In the genomic region with DNA sequence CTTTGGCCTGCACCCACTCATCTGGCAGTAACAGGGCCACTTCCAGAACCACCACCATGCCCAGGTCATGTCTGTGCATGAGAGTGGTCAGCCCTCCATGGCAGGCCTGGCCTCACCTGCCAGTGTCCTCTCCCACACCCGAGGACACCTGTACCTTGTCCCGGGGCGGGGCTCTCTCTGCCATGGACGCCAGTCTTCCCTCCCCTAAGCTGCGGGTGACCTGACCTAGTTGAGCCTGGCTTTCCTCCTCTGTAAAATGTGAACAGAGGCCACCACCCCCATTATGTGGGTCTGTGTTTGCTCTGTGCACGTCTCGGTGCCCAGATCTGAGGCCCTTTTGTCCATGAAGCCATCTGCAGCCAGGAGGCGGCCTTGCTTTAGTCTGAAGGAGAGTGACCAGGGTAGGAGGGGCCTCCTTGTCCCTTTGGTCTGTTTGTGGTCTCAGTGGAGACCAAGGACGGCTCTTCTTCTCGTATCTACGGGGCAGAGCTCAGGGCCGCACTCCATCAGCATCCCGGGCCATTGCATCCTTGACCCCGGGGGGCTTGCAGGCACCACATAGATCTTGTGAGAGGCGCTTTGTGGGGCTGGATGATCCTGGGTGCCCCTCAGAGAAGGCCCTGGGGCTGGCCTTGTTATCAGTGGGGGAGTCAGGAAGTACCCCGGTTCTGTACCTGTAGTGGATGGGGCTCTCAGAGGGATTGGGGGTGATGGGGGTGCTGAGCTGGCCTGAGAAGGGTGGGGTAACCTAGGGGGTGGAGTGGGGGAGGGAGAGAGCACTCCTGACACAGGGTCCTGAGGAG, we compare ENCODE assay signal across 20 cellular contexts.
DNase-seq lines count a peak whose midpoint lies in the region; ATAC-seq, FAIRE-seq and TF ChIP-seq lines count a peak whose summit lies in the region.
"Had no signal": no experiment of that assay in that cellular context is flagged by ENCODE, and none has a peak within 500 bp of the region (broad histone marks: within the 10 kb centered on the region; RNA-seq: fewer than 3 reads in every experiment).

No MANE protein-coding gene starts in this region.

- 60% methylated on average over 10 of the region's 16 CpGs for WGBS in SK-N-SH (ENCODE audit: low lambda C conversion rate)
- 67% methylated on average over 5 of the region's 16 CpGs for WGBS in HepG2 (ENCODE audit: low lambda C conversion rate)
- WGBS in spleen, 5 donors, result 82 to 96% (median 87%) methylated on average over 16 of the region's 16 CpGs
- 93 to 98% methylated on average over 16 of the region's 16 CpGs for WGBS in upper lobe of left lung, 2 donors

- in situ Hi-C loops in HepG2 (cut with HindIII; ENCODE audit: extremely low pct_ligation_motif_present, low pct_unique_long_range_greater_than_20kb), result no loop called here

- no peaks in the 10 kb centered on the region for H3K9me3 ChIP-seq in SK-N-SH
- H3K9me3 ChIP-seq in HepG2 (ENCODE audit: low read length), result no peaks in the 10 kb centered on the region
- H3K9me3 ChIP-seq in spleen, result no peaks in the 10 kb centered on the region
- no peaks in the 10 kb centered on the region for H3K9me3 ChIP-seq in upper lobe of left lung

- H3K4me1 Mint-ChIP-seq in dendritic cell treated with granulocyte-macrophage colony-stimulating factor and Interleukin-4, amounts not matched to agents 40 ng/mL and 50 ng/mL, for 4 days (ENCODE audit: low read depth), result peaks cover 40% of the 10 kb centered on the region
- H3K4me1 Mint-ChIP-seq in immature natural killer cell, result peaks cover 0 to 2% of the 10 kb centered on the region in 2 donors
- H3K4me1 Mint-ChIP-seq: activated T-helper 17 cell treated with anti-CD3 and anti-CD28 coated beads, Interleukin-2, amount 50 U/mL, for 72 hours had no signal

- no peaks in the 10 kb centered on the region for H3K9me3 Mint-ChIP-seq in dendritic cell treated with granulocyte-macrophage colony-stimulating factor and Interleukin-4, amounts not matched to agents 40 ng/mL and 50 ng/mL, for 4 days
- no peaks in the 10 kb centered on the region for H3K9me3 Mint-ChIP-seq in immature natural killer cell
- H3K9me3 Mint-ChIP-seq: activated T-helper 17 cell treated with anti-CD3 and anti-CD28 coated beads, Interleukin-2, amount 50 U/mL, for 72 hours; CD4-positive, CD25-positive, alpha-beta regulatory T cell; neural crest cell had no signal

- POLR2A ChIA-PET in SK-N-SH (lab: Yijun Ruan, JAX) (interaction anchor here (0.7 to 0.9 kb wide), 2 partner anchors 22 to 229 kb away, joined by 3 read pairs; no protein-coding TSS in a partner anchor), HepG2 (lab: Yijun Ruan, JAX) (interaction anchor here (0.8 to 1.4 kb wide), 2 partner anchors 11 to 164 kb away, joined by 3 to 8 read pairs; no protein-coding TSS in a partner anchor)

- peak; percentile 22; the same call in 1 of the 2 replicates for TF ChIP-seq RAD21 in SK-N-SH (IDR thresholded peaks at IDR 0.05; ENCODE audit: low read length)
- no peak for TF ChIP-seq RAD21 in HepG2 (CRISPR knock-in tag; IDR thresholded peaks at IDR 0.05)

- FAIRE-seq in HepG2 (lab: Jason Lieb, UNC), result no peak

- H3K36me3 Mint-ChIP-seq in dendritic cell treated with granulocyte-macrophage colony-stimulating factor and Interleukin-4, amounts not matched to agents 40 ng/mL and 50 ng/mL, for 4 days (ENCODE audit: low read depth), result peaks cover 36% of the 10 kb centered on the region
- H3K36me3 Mint-ChIP-seq in immature natural killer cell, result no peaks in the 10 kb centered on the region

- no peaks in the 10 kb centered on the region for H3K27me3 ChIP-seq in SK-N-SH (ENCODE audit: insufficient read depth)
- peaks cover 0 to 2% of the 10 kb centered on the region in 2 experiments; a peak in 1 of 5 replicates for H3K27me3 ChIP-seq in HepG2 (ENCODE audit: control insufficient read depth in 1 of 2, insufficient read depth in 2 of 2, low read length in 2 of 2)
- H3K27me3 ChIP-seq in spleen (replicated peaks in 1 of 7), result no peaks in the 10 kb centered on the region
- H3K27me3 ChIP-seq in upper lobe of left lung, result no peaks in the 10 kb centered on the region

- TF ChIP-seq POLR2A in HepG2 (IDR thresholded peaks at IDR 0.05; ENCODE audit: insufficient read depth in 1 of 2, low read depth in 2 of 2, low read length in 2 of 2) (no peak), spleen (IDR thresholded peaks at IDR 0.05) (no peak), upper lobe of left lung (IDR thresholded peaks at IDR 0.05) (no peak)

- no peak for ATAC-seq in SK-N-SH treated with all-trans-retinoic acid at 6 μM for 48 hours
- no peak for ATAC-seq in HepG2
- no peak for ATAC-seq in upper lobe of left lung (ENCODE audit: low FRiP score in 2 of 2)
- ATAC-seq: activated CD8-positive, alpha-beta T cell treated with anti-CD3 and anti-CD28 coated beads, Interleukin-2, amount 10 ng/mL, durations not matched to agents 7 days and 5 days; activated T-helper 17 cell treated with anti-CD3 and anti-CD28 coated beads, Interleukin-2, amount 50 U/mL, for 72 hours had no signal

- H3K4me3 Mint-ChIP-seq in dendritic cell treated with granulocyte-macrophage colony-stimulating factor and Interleukin-4, amounts not matched to agents 40 ng/mL and 50 ng/mL, for 4 days, result no peak overlapping the region
- H3K4me3 Mint-ChIP-seq in immature natural killer cell, result no peak overlapping the region
- H3K4me3 Mint-ChIP-seq: activated CD8-positive, alpha-beta T cell treated with anti-CD3 and anti-CD28 coated beads, Interleukin-2, amount 10 ng/mL, durations not matched to agents 7 days and 5 days; activated T-helper 17 cell treated with anti-CD3 and anti-CD28 coated beads, Interleukin-2, amount 50 U/mL, for 72 hours; CD4-positive, CD25-positive, alpha-beta regulatory T cell; neural crest cell had no signal

- H3K27ac Mint-ChIP-seq in dendritic cell treated with granulocyte-macrophage colony-stimulating factor and Interleukin-4, amounts not matched to agents 40 ng/mL and 50 ng/mL, for 4 days, result peak overlapping the region; percentile 82
- no peak overlapping the region for H3K27ac Mint-ChIP-seq in immature natural killer cell
- H3K27ac Mint-ChIP-seq: activated CD8-positive, alpha-beta T cell treated with anti-CD3 and anti-CD28 coated beads, Interleukin-2, amount 10 ng/mL, durations not matched to agents 7 days and 5 days had no signal

- H3K4me1 ChIP-seq in SK-N-SH (ENCODE audit: control insufficient read depth in 1 of 2, insufficient read depth in 2 of 2, low read depth in 1 of 2, low read length in 1 of 2) (peaks cover 0 to 10% of the 10 kb centered on the region in 2 experiments; a peak in 1 of 4 replicates), HepG2 (ENCODE audit: insufficient read depth, low read length) (peaks cover 73% of the 10 kb centered on the region), spleen (peaks cover 0 to 9% (median 0%) of the 10 kb centered on the region in 6 donors), upper lobe of left lung (no peaks in the 10 kb centered on the region)

- H3K27ac ChIP-seq in SK-N-SH (ENCODE audit: low read depth in 2 of 2, low read length in 1 of 2) (no peak overlapping the region), HepG2 (ENCODE audit: extremely low read length, insufficient read depth, low read length) (peak overlapping the region; percentile 20), spleen (no peak overlapping the region), upper lobe of left lung (no peak overlapping the region)
- H3K27ac ChIP-seq: 22Rv1, HL-60, PC-9, skin epidermis had no signal

- no peak overlapping the region for H3K4me2 ChIP-seq in SK-N-SH
- no peak overlapping the region for H3K4me2 ChIP-seq in HepG2 (ENCODE audit: low read depth, low read length)
- H3K4me2 ChIP-seq: PC-9 had no signal

- H3K79me2 ChIP-seq in SK-N-SH (ENCODE audit: insufficient read depth) (no peaks in the 10 kb centered on the region), HepG2 (ENCODE audit: insufficient read depth, low read length) (no peaks in the 10 kb centered on the region)

- H4K20me1 ChIP-seq in SK-N-SH (ENCODE audit: insufficient read depth), result no peaks in the 10 kb centered on the region
- no peaks in the 10 kb centered on the region for H4K20me1 ChIP-seq in HepG2 (ENCODE audit: insufficient read depth, low read length)

- CTCF ChIA-PET in SK-N-SH (lab: Yijun Ruan, JAX), result interaction anchor here (1.0 to 2.8 kb wide), 4 partner anchors 11 to 321 kb away, joined by 3 to 12 read pairs (median 7); no protein-coding TSS in a partner anchor
- CTCF ChIA-PET in HepG2 (lab: Yijun Ruan, JAX; ENCODE audit: low intra/inter-chr PET ratio, low total read pairs), result no interaction called here

- intact Hi-C loops in dendritic cell treated with granulocyte-macrophage colony-stimulating factor and Interleukin-4, amounts not matched to agents 40 ng/mL and 50 ng/mL, for 4 days (cut with micrococcal nuclease), result no loop called here
- intact Hi-C loops in HepG2 (cut with micrococcal nuclease; ENCODE audit: unreplicated experiment), result no loop called here
- intact Hi-C loops in spleen (cut with DNase I; ENCODE audit: low total_unique reads), result no loop called here

- H2AFZ ChIP-seq in SK-N-SH (ENCODE audit: low read depth) (no peak overlapping the region), HepG2 (ENCODE audit: low read length) (no peak overlapping the region)
- H2AFZ ChIP-seq: PC-9 had no signal

- TF ChIP-seq EP300 in SK-N-SH (IDR thresholded peaks at IDR 0.05; ENCODE audit: borderline replicate concordance in 1 of 2, low read depth in 1 of 2, low read length in 1 of 2) (no peak), HepG2 (IDR thresholded peaks at IDR 0.05; ENCODE audit: low read depth in 2 of 2, low read length in 2 of 2) (no peak), HepG2 (CRISPR knock-in tag; IDR thresholded peaks at IDR 0.05; ENCODE audit: borderline replicate concordance) (no peak; the same call in 1 of the 2 replicates), upper lobe of left lung (IDR thresholded peaks at IDR 0.05) (no peak)

- H3K9ac ChIP-seq in SK-N-SH (no peak overlapping the region), HepG2 (ENCODE audit: insufficient read depth, low read depth, low read length) (no peak overlapping the region)

- TF ChIP-seq CTCF in SK-N-SH (IDR thresholded peaks at IDR 0.05) (no peak), HepG2 (CRISPR knock-in tag; IDR thresholded peaks at IDR 0.05) (peak; percentile 29), spleen (IDR thresholded peaks at IDR 0.05 in 8 of 11, conservative IDR thresholded peaks at IDR 0.05 in 3 of 11) (no peak), upper lobe of left lung (IDR thresholded peaks at IDR 0.05) (no peak)

- no peaks in the 10 kb centered on the region for H3F3A ChIP-seq in SK-N-SH (replicated peaks; ENCODE audit: insufficient read depth)

- no TSS peak for BruUV-seq in HepG2 (replicated peaks; lab: Mats Ljungman, UMichigan)

- DNase-seq in SK-N-SH, result no peak
- no peak for DNase-seq in HepG2 (ENCODE audit: low spot score)
- DNase-seq in spleen, result peak; percentile 54
- DNase-seq in GM19240 (ENCODE audit: insufficient read length, low spot score), result no peak
- no peak for DNase-seq in immature natural killer cell
- no peak for DNase-seq in upper lobe of left lung
- DNase-seq: activated CD8-positive, alpha-beta T cell treated with anti-CD3 and anti-CD28 coated beads, Interleukin-2, amount 10 ng/mL, durations not matched to agents 7 days and 5 days; CD4-positive, CD25-positive, alpha-beta regulatory T cell; HCEC 1CT; NCI-H1417; PC-9; stimulated activated naive CD4-positive, alpha-beta T cell treated with Interleukin-2 at 50 U/mL for 16 hours had no signal

- H3K4me3 ChIP-seq in SK-N-SH (ENCODE audit: low read depth in 2 of 2, low read length in 1 of 2) (no peak overlapping the region), HepG2 (replicated peaks in 1 of 3; ENCODE audit: insufficient read depth in 1 of 3, low read depth in 2 of 3, low read length in 3 of 3) (no peak overlapping the region), spleen (no peak overlapping the region), upper lobe of left lung (no peak overlapping the region)
- H3K4me3 ChIP-seq: lung, PC-9, skin epidermis had no signal

- H3K27me3 Mint-ChIP-seq in dendritic cell treated with granulocyte-macrophage colony-stimulating factor and Interleukin-4, amounts not matched to agents 40 ng/mL and 50 ng/mL, for 4 days, result no peaks in the 10 kb centered on the region
- peaks cover 0 to 6% (median 0%) of the 10 kb centered on the region in 3 donors for H3K27me3 Mint-ChIP-seq in immature natural killer cell (ENCODE audit: low read depth in 3 of 3)
- H3K27me3 Mint-ChIP-seq: activated T-helper 17 cell treated with anti-CD3 and anti-CD28 coated beads, Interleukin-2, amount 50 U/mL, for 72 hours; CD4-positive, CD25-positive, alpha-beta regulatory T cell had no signal

- no peaks in the 10 kb centered on the region for H3K9me2 ChIP-seq in SK-N-SH

- H3K36me3 ChIP-seq in SK-N-SH (replicated peaks in 1 of 2; ENCODE audit: control insufficient read depth in 1 of 2, insufficient read depth in 2 of 2, low read length in 1 of 2) (no peaks in the 10 kb centered on the region), HepG2 (replicated peaks in 1 of 2; ENCODE audit: control insufficient read depth in 1 of 2, insufficient read depth in 2 of 2, low read length in 2 of 2) (no peaks in the 10 kb centered on the region), spleen (peaks cover 0 to 3% (median 0%) of the 10 kb centered on the region in 6 donors), upper lobe of left lung (no peaks in the 10 kb centered on the region)

Comparison
In these comparisons a context has a peak if more than half of its experiments do, and no peak if none do; other contexts are left out.
1. Of the 25 proteins assayed by ChIP-seq in both HepG2 and SK-N-SH: peak only in HepG2: CTCF; only in SK-N-SH: RAD21 and SMC3; in both: none; in neither: 22.